In the genomic region with DNA sequence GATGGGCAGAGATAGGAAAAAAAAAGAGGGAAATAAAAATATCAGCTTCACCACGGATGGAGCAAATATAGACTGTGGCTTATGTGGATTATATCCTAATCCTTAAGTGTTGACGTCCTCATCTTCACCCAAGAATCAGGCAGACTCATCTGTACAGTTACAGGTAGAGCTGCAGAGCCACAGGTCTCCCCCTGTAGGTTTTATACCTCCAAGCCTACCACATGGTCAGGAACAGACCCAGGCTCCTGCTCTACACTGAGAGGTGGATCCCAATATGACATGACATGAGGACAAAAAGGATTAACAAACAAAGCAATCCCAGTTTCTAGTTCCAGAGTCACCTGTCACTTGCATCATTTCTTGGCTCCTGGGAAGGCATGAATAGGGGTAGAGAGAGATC, we compare ENCODE assay signal across 2 cellular contexts.
TF ChIP-seq lines count a peak whose summit lies in the region.

No MANE protein-coding gene starts in this region.

TF ChIP-seq in GM23338, 12 proteins besides CTCF, POLR2A, EP300 and RAD21 (continues in another document):
- TF ChIP-seq JUNB (IDR thresholded peaks at IDR 0.05; ENCODE audit: unreplicated experiment): no peak
- TF ChIP-seq, protein P1, sequence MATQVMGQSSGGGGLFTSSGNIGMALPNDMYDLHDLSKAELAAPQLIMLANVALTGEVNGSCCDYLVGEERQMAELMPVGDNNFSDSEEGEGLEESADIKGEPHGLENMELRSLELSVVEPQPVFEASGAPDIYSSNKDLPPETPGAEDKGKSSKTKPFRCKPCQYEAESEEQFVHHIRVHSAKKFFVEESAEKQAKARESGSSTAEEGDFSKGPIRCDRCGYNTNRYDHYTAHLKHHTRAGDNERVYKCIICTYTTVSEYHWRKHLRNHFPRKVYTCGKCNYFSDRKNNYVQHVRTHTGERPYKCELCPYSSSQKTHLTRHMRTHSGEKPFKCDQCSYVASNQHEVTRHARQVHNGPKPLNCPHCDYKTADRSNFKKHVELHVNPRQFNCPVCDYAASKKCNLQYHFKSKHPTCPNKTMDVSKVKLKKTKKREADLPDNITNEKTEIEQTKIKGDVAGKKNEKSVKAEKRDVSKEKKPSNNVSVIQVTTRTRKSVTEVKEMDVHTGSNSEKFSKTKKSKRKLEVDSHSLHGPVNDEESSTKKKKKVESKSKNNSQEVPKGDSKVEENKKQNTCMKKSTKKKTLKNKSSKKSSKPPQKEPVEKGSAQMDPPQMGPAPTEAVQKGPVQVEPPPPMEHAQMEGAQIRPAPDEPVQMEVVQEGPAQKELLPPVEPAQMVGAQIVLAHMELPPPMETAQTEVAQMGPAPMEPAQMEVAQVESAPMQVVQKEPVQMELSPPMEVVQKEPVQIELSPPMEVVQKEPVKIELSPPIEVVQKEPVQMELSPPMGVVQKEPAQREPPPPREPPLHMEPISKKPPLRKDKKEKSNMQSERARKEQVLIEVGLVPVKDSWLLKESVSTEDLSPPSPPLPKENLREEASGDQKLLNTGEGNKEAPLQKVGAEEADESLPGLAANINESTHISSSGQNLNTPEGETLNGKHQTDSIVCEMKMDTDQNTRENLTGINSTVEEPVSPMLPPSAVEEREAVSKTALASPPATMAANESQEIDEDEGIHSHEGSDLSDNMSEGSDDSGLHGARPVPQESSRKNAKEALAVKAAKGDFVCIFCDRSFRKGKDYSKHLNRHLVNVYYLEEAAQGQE (IDR thresholded peaks at IDR 0.05; ENCODE audit: unreplicated experiment): no peak
- TF ChIP-seq, protein P2, sequence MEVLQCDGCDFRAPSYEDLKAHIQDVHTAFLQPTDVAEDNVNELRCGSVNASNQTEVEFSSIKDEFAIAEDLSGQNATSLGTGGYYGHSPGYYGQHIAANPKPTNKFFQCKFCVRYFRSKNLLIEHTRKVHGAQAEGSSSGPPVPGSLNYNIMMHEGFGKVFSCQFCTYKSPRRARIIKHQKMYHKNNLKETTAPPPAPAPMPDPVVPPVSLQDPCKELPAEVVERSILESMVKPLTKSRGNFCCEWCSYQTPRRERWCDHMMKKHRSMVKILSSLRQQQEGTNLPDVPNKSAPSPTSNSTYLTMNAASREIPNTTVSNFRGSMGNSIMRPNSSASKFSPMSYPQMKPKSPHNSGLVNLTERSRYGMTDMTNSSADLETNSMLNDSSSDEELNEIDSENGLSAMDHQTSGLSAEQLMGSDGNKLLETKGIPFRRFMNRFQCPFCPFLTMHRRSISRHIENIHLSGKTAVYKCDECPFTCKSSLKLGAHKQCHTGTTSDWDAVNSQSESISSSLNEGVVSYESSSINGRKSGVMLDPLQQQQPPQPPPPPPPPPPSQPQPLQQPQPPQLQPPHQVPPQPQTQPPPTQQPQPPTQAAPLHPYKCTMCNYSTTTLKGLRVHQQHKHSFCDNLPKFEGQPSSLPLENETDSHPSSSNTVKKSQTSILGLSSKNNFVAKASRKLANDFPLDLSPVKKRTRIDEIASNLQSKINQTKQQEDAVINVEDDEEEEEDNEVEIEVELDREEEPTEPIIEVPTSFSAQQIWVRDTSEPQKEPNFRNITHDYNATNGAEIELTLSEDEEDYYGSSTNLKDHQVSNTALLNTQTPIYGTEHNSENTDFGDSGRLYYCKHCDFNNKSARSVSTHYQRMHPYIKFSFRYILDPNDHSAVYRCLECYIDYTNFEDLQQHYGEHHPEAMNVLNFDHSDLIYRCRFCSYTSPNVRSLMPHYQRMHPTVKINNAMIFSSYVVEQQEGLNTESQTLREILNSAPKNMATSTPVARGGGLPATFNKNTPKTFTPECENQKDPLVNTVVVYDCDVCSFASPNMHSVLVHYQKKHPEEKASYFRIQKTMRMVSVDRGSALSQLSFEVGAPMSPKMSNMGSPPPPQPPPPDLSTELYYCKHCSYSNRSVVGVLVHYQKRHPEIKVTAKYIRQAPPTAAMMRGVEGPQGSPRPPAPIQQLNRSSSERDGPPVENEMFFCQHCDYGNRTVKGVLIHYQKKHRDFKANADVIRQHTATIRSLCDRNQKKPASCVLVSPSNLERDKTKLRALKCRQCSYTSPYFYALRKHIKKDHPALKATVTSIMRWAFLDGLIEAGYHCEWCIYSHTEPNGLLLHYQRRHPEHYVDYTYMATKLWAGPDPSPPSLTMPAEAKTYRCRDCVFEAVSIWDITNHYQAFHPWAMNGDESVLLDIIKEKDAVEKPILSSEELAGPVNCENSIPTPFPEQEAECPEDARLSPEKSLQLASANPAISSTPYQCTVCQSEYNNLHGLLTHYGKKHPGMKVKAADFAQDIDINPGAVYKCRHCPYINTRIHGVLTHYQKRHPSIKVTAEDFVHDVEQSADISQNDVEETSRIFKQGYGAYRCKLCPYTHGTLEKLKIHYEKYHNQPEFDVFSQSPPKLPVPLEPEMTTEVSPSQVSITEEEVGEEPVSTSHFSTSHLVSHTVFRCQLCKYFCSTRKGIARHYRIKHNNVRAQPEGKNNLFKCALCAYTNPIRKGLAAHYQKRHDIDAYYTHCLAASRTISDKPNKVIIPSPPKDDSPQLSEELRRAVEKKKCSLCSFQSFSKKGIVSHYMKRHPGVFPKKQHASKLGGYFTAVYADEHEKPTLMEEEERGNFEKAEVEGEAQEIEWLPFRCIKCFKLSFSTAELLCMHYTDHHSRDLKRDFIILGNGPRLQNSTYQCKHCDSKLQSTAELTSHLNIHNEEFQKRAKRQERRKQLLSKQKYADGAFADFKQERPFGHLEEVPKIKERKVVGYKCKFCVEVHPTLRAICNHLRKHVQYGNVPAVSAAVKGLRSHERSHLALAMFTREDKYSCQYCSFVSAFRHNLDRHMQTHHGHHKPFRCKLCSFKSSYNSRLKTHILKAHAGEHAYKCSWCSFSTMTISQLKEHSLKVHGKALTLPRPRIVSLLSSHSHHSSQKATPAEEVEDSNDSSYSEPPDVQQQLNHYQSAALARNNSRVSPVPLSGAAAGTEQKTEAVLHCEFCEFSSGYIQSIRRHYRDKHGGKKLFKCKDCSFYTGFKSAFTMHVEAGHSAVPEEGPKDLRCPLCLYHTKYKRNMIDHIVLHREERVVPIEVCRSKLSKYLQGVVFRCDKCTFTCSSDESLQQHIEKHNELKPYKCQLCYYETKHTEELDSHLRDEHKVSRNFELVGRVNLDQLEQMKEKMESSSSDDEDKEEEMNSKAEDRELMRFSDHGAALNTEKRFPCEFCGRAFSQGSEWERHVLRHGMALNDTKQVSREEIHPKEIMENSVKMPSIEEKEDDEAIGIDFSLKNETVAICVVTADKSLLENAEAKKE (CRISPR knock-in tag; IDR thresholded peaks at IDR 0.05): no peak
- TF ChIP-seq ZNF114 (CRISPR knock-in tag; IDR thresholded peaks at IDR 0.05): no peak
- no peak for TF ChIP-seq CREB1 (CRISPR knock-in tag; IDR thresholded peaks at IDR 0.05; ENCODE audit: low read depth)
- no peak for TF ChIP-seq ZNF331 (CRISPR knock-in tag; IDR thresholded peaks at IDR 0.05; ENCODE audit: low read depth)
- TF ChIP-seq POLR2AphosphoS5 (IDR thresholded peaks at IDR 0.05; ENCODE audit: low read depth): no peak
- TF ChIP-seq EZH2phosphoT487 (IDR thresholded peaks at IDR 0.05; ENCODE audit: unreplicated experiment): no peak
- TF ChIP-seq, protein P3, sequence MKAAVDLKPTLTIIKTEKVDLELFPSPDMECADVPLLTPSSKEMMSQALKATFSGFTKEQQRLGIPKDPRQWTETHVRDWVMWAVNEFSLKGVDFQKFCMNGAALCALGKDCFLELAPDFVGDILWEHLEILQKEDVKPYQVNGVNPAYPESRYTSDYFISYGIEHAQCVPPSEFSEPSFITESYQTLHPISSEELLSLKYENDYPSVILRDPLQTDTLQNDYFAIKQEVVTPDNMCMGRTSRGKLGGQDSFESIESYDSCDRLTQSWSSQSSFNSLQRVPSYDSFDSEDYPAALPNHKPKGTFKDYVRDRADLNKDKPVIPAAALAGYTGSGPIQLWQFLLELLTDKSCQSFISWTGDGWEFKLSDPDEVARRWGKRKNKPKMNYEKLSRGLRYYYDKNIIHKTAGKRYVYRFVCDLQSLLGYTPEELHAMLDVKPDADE (IDR thresholded peaks at IDR 0.05): no peak
- TF ChIP-seq EZH2 (IDR thresholded peaks at IDR 0.05; ENCODE audit: low read depth, unreplicated experiment): no peak

TF ChIP-seq in HCT116, 20 proteins besides CTCF, POLR2A, EP300 and RAD21:
- TF ChIP-seq POLR2AphosphoS5 (IDR thresholded peaks at IDR 0.05; ENCODE audit: low read depth, low read length) (no peak), EZH2 (IDR thresholded peaks at IDR 0.05) (no peak), ZNF274 (IDR thresholded peaks at IDR 0.05; ENCODE audit: low read depth, low read length) (no peak), CEBPB (IDR thresholded peaks at IDR 0.05; ENCODE audit: low read depth) (no peak), CBX3 (IDR thresholded peaks at IDR 0.05; ENCODE audit: low read depth) (no peak), JUND (IDR thresholded peaks at IDR 0.05) (no peak), SIN3A (IDR thresholded peaks at IDR 0.05; ENCODE audit: low read depth) (no peak), SP1 (IDR thresholded peaks at IDR 0.05; ENCODE audit: low read depth) (no peak), EZH2phosphoT487 (IDR thresholded peaks at IDR 0.05; ENCODE audit: borderline replicate concordance) (no peak)
- TF ChIP-seq, protein P4, sequence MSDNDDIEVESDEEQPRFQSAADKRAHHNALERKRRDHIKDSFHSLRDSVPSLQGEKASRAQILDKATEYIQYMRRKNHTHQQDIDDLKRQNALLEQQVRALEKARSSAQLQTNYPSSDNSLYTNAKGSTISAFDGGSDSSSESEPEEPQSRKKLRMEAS (IDR thresholded peaks at IDR 0.05): no peak
- TF ChIP-seq, protein P5, sequence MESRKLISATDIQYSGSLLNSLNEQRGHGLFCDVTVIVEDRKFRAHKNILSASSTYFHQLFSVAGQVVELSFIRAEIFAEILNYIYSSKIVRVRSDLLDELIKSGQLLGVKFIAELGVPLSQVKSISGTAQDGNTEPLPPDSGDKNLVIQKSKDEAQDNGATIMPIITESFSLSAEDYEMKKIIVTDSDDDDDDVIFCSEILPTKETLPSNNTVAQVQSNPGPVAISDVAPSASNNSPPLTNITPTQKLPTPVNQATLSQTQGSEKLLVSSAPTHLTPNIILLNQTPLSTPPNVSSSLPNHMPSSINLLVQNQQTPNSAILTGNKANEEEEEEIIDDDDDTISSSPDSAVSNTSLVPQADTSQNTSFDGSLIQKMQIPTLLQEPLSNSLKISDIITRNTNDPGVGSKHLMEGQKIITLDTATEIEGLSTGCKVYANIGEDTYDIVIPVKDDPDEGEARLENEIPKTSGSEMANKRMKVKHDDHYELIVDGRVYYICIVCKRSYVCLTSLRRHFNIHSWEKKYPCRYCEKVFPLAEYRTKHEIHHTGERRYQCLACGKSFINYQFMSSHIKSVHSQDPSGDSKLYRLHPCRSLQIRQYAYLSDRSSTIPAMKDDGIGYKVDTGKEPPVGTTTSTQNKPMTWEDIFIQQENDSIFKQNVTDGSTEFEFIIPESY (IDR thresholded peaks at IDR 0.05; ENCODE audit: extremely low read depth, insufficient replicate concordance, low read length): no peak
- TF ChIP-seq, protein P6, sequence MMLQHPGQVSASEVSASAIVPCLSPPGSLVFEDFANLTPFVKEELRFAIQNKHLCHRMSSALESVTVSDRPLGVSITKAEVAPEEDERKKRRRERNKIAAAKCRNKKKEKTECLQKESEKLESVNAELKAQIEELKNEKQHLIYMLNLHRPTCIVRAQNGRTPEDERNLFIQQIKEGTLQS (IDR thresholded peaks at IDR 0.05): no peak
